1 cellular context compared by ENCODE assay signal in genomic region chr1:207873055-207873890, GRCh38.
TF ChIP-seq lines count a peak whose summit lies in the region.

No MANE protein-coding gene starts in this region.

TF ChIP-seq in K562, 482 proteins besides CTCF, POLR2A, EP300 and RAD21 (continued from another document):
- TF ChIP-seq ZBTB33 (CRISPR knock-in tag; IDR thresholded peaks at IDR 0.05), result no peak
- no peak for TF ChIP-seq JUNB (CRISPR knock-in tag; conservative IDR thresholded peaks at IDR 0.05)
- TF ChIP-seq E4F1 (CRISPR knock-in tag; IDR thresholded peaks at IDR 0.05; ENCODE audit: borderline replicate concordance), result no peak
- TF ChIP-seq HMG20A (CRISPR knock-in tag; conservative IDR thresholded peaks at IDR 0.05), result no peak
- TF ChIP-seq SMAD2 (IDR thresholded peaks at IDR 0.05; ENCODE audit: low read depth, low read length), result no peak
- TF ChIP-seq CEBPG (CRISPR knock-in tag; IDR thresholded peaks at IDR 0.05), result no peak
- TF ChIP-seq CEBPG (tag; conservative IDR thresholded peaks at IDR 0.05 in 1 of 2, IDR thresholded peaks at IDR 0.05 in 1 of 2), result no peak
- TF ChIP-seq KAT2B (IDR thresholded peaks at IDR 0.05; ENCODE audit: low read depth, low read length), result no peak
- no peak for TF ChIP-seq USF2 (CRISPR knock-in tag; IDR thresholded peaks at IDR 0.05)
- peak; percentile 27; the same call in 1 of the 2 replicates for TF ChIP-seq HEY1 (CRISPR knock-in tag; IDR thresholded peaks at IDR 0.05; ENCODE audit: borderline replicate concordance)
- no peak for TF ChIP-seq HOMEZ (CRISPR knock-in tag; IDR thresholded peaks at IDR 0.05)
- TF ChIP-seq SLC30A9 (CRISPR knock-in tag; IDR thresholded peaks at IDR 0.05), result no peak
- TF ChIP-seq GTF2E2 (tag; IDR thresholded peaks at IDR 0.05), result no peak
- peak; percentile 55; the same call in 1 of the 2 replicates for TF ChIP-seq MBD2 (IDR thresholded peaks at IDR 0.05; ENCODE audit: borderline replicate concordance, low read depth)
- TF ChIP-seq ZNF449 (CRISPR knock-in tag; IDR thresholded peaks at IDR 0.05), result no peak; the same call in 1 of the 2 replicates
- TF ChIP-seq HES1 (IDR thresholded peaks at IDR 0.05; ENCODE audit: low read depth), result peak; percentile 41; the same call in 1 of the 2 replicates
- no peak for TF ChIP-seq TRIM25 (IDR thresholded peaks at IDR 0.05; ENCODE audit: borderline replicate concordance)
- TF ChIP-seq ZNF785 (CRISPR knock-in tag; IDR thresholded peaks at IDR 0.05), result no peak
- no peak for TF ChIP-seq ZNF143 (CRISPR knock-in tag; IDR thresholded peaks at IDR 0.05)
- no peak for TF ChIP-seq TOE1 (IDR thresholded peaks at IDR 0.05; ENCODE audit: borderline replicate concordance)
- no peak for TF ChIP-seq TOE1 (CRISPR knock-in tag; IDR thresholded peaks at IDR 0.05; ENCODE audit: borderline replicate concordance, low read depth)
- no peak for TF ChIP-seq BCLAF1 (IDR thresholded peaks at IDR 0.05; ENCODE audit: borderline replicate concordance in 1 of 2, control insufficient read depth in 1 of 2, low read depth in 2 of 2, low read length in 1 of 2)
- TF ChIP-seq JUND (IDR thresholded peaks at IDR 0.05; ENCODE audit: borderline replicate concordance, low read depth, low read length), result no peak
- TF ChIP-seq JUND (tag; IDR thresholded peaks at IDR 0.05; ENCODE audit: borderline replicate concordance, low read depth, low read length), result peak; percentile 38; the same call in 1 of the 3 replicates
- no peak for TF ChIP-seq ZFX (CRISPR knock-in tag; IDR thresholded peaks at IDR 0.05)
- TF ChIP-seq HDAC1 (IDR thresholded peaks at IDR 0.05), result peak in 1 of 2 experiments; percentile 45; a peak in 1 of 4 replicates
- TF ChIP-seq CBX3 (IDR thresholded peaks at IDR 0.05; ENCODE audit: borderline replicate concordance in 1 of 2, low read length in 2 of 2), result no peak
- TF ChIP-seq POLR2AphosphoS5 (IDR thresholded peaks at IDR 0.05; ENCODE audit: control insufficient read depth, insufficient read depth, low read depth, low read length), result peak; percentile 39; the same call in 1 of the 2 replicates
- no peak for TF ChIP-seq MYBL2 (IDR thresholded peaks at IDR 0.05; ENCODE audit: low read depth)
- TF ChIP-seq MYBL2 (CRISPR knock-in tag; IDR thresholded peaks at IDR 0.05; ENCODE audit: borderline replicate concordance), result no peak
- 0 out of 2 replicates have a peak, but pooled peaks have one; percentile 39 for TF ChIP-seq ZNF23 (CRISPR knock-in tag; IDR thresholded peaks at IDR 0.05)
- TF ChIP-seq ZNF830 (CRISPR knock-in tag; IDR thresholded peaks at IDR 0.05), result no peak
- 0 out of 2 replicates have a peak, but pooled peaks have one; percentile 31 for TF ChIP-seq GABPB1 (CRISPR knock-in tag; IDR thresholded peaks at IDR 0.05)
- no peak for TF ChIP-seq CHD2 (IDR thresholded peaks at IDR 0.05; ENCODE audit: low read depth, low read length)
- no peak for TF ChIP-seq MCM3 (IDR thresholded peaks at IDR 0.05)
- no peak for TF ChIP-seq STAT5B (CRISPR knock-in tag; IDR thresholded peaks at IDR 0.05)
- TF ChIP-seq IFI16 (CRISPR knock-in tag; IDR thresholded peaks at IDR 0.05), result no peak
- no peak for TF ChIP-seq FOXK1 (CRISPR knock-in tag; IDR thresholded peaks at IDR 0.05; ENCODE audit: borderline replicate concordance)
- TF ChIP-seq E2F6 (IDR thresholded peaks at IDR 0.05; ENCODE audit: borderline replicate concordance in 1 of 2, extremely low read depth in 1 of 2, insufficient read depth in 1 of 2, insufficient read length in 1 of 2, low read depth in 1 of 2, low read length in 1 of 2, poor library complexity in 1 of 2, severe bottlenecking in 1 of 2), result no peak
- no peak for TF ChIP-seq ATF1 (CRISPR knock-in tag; IDR thresholded peaks at IDR 0.05)
- 0 out of 2 replicates have a peak, but pooled peaks have one; percentile 23 for TF ChIP-seq ATF1 (tag; IDR thresholded peaks at IDR 0.05)
- no peak for TF ChIP-seq ZNF507 (tag; conservative IDR thresholded peaks at IDR 0.05)
- 0 out of 2 replicates have a peak, but pooled peaks have one; percentile 8 for TF ChIP-seq ZNF444 (CRISPR knock-in tag; IDR thresholded peaks at IDR 0.05)
- no peak for TF ChIP-seq ZNF551 (CRISPR knock-in tag; IDR thresholded peaks at IDR 0.05)
- no peak for TF ChIP-seq MTF1 (CRISPR knock-in tag; IDR thresholded peaks at IDR 0.05; ENCODE audit: borderline replicate concordance)
- no peak for TF ChIP-seq ZNF12 (CRISPR knock-in tag; IDR thresholded peaks at IDR 0.05)
- no peak for TF ChIP-seq ARID2 (IDR thresholded peaks at IDR 0.05)
- no peak for TF ChIP-seq FOXA1 (IDR thresholded peaks at IDR 0.05; ENCODE audit: borderline replicate concordance)
